14 cellular contexts compared by ENCODE assay signal in the genomic region with DNA sequence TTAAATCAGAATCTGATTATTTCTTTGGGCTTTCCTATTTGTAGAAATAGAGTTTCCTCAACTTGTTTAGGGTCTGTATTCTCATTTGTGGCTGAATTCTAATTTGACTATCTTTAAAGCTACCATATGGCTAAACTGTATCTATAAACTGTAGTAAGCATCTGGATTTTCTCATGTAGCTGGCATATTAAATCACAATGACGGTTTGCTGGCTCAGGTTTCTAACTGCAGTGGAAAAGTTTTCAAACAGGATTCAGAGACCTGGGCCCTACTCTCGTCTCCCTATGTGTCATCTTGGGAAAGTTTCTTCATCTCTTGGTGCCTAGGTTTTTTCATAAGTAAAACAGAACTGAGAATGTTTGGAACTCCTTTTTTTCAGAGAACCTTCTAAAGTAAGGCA.
DNase-seq lines count a peak whose midpoint lies in the region; TF ChIP-seq lines count a peak whose summit lies in the region.
"Had no signal": no experiment of that assay in that cellular context is flagged by ENCODE, and none has a peak within 500 bp of the region (broad histone marks: within the 10 kb centered on the region; RNA-seq: fewer than 3 reads in every experiment).

No MANE protein-coding gene starts in this region.

- peaks cover 30% of the 10 kb centered on the region for H3K4me1 Mint-ChIP-seq in nephron progenitor cell

- no peaks in the 10 kb centered on the region for H3K27me3 Mint-ChIP-seq in nephron progenitor cell (ENCODE audit: low read depth, poor library complexity)
- H3K27me3 Mint-ChIP-seq: activated CD4-positive, alpha-beta T cell treated with anti-CD3 and anti-CD28 coated beads for 36 hours; naive B cell had no signal

- WGBS in esophagus muscularis mucosa: 17% methylated on average over 2 of the region's 2 CpGs
- WGBS in thyroid gland, 2 donors: 78 to 91% methylated on average over 2 of the region's 2 CpGs

- H3K4me3 ChIP-seq in AG09309 (ENCODE audit: control insufficient read depth, low read depth, low read length) (no peak overlapping the region), esophagus muscularis mucosa (no peak overlapping the region), thyroid gland (replicated peaks in 1 of 3) (no peak overlapping the region), WERI-Rb-1 (ENCODE audit: low read depth, low read length) (no peak overlapping the region)
- H3K4me3 ChIP-seq: K562 had no signal

- peak; percentile 57 for DNase-seq in AG09309 (ENCODE audit: low read depth)
- DNase-seq in NCI-H2171 treated with DMSO at 0.1 percent for 48 hours (lab: John Stamatoyannopoulos, UW): peak; percentile 85
- no peak for DNase-seq in esophagus muscularis mucosa (ENCODE audit: extremely low spot score)
- no peak for DNase-seq in nephron progenitor cell
- DNase-seq in stimulated activated CD4-positive, alpha-beta T cell treated with anti-CD3 and anti-CD28 coated beads, Interleukin-4, amount 100 ng/mL, for 24 hours: no peak
- DNase-seq in thyroid gland: no peak
- no peak for DNase-seq in WERI-Rb-1
- no peak for DNase-seq in Kasumi-1 (lab: John Stamatoyannopoulos, UW)
- DNase-seq: activated CD4-positive, alpha-beta T cell treated with anti-CD3 and anti-CD28 coated beads for 36 hours; naive B cell; NCI-H187; small intestine had no signal

- H3K4me1 ChIP-seq in esophagus muscularis mucosa (peaks cover 17 to 78% (median 75%) of the 10 kb centered on the region in 4 donors), thyroid gland (no peaks in the 10 kb centered on the region)

- peaks cover 18% of the 10 kb centered on the region for H3K36me3 Mint-ChIP-seq in nephron progenitor cell (ENCODE audit: low read depth)

- H3K9me3 ChIP-seq in esophagus muscularis mucosa (no peaks in the 10 kb centered on the region), thyroid gland (no peaks in the 10 kb centered on the region), WERI-Rb-1 (ENCODE audit: severe bottlenecking) (no peaks in the 10 kb centered on the region)

- TF ChIP-seq CTCF in AG09309 (IDR thresholded peaks at IDR 0.05; ENCODE audit: control insufficient read depth, insufficient read depth, low read depth, low read length, missing control alignments) (no peak), esophagus muscularis mucosa (IDR thresholded peaks at IDR 0.05) (no peak), nephron progenitor cell (IDR thresholded peaks at IDR 0.05) (no peak), thyroid gland (IDR thresholded peaks at IDR 0.05) (no peak), WERI-Rb-1 (IDR thresholded peaks at IDR 0.05; ENCODE audit: low read depth, low read length) (no peak)

- H3K9me3 Mint-ChIP-seq in nephron progenitor cell: no peaks in the 10 kb centered on the region

- H3K27ac ChIP-seq in esophagus muscularis mucosa (replicated peaks in 1 of 4): peak overlapping the region; percentile 69 to 77 (median 74)
- no peak overlapping the region for H3K27ac ChIP-seq in thyroid gland
- H3K27ac ChIP-seq in WERI-Rb-1: no peak overlapping the region
- H3K27ac ChIP-seq: epithelial cell of prostate had no signal

- peak overlapping the region; percentile 49 for H3K27ac Mint-ChIP-seq in nephron progenitor cell
- H3K27ac Mint-ChIP-seq: activated CD4-positive, alpha-beta T cell treated with anti-CD3 and anti-CD28 coated beads for 36 hours; naive B cell had no signal

- no peak for TF ChIP-seq EP300 in esophagus muscularis mucosa (IDR thresholded peaks at IDR 0.05)

- H3K27me3 ChIP-seq in esophagus muscularis mucosa: no peaks in the 10 kb centered on the region
- H3K27me3 ChIP-seq in thyroid gland: no peaks in the 10 kb centered on the region
- H3K27me3 ChIP-seq in WERI-Rb-1 (ENCODE audit: insufficient read depth, low read depth, severe bottlenecking): no peaks in the 10 kb centered on the region

- intact Hi-C loops in esophagus muscularis mucosa (cut with DNase I): loop anchor here (5.0 kb wide), 1 partner anchor 904 kb away; no protein-coding TSS in a partner anchor
- intact Hi-C loops in thyroid gland (cut with DNase I): loop anchor here (10.0 kb wide), 2 partner anchors 186 to 906 kb away; a partner anchor contains a TSS

- TF ChIP-seq POLR2A in esophagus muscularis mucosa (IDR thresholded peaks at IDR 0.05; ENCODE audit: low read depth) (no peak), thyroid gland (IDR thresholded peaks at IDR 0.05) (no peak)

- peaks cover 0 to 24% (median 3%) of the 10 kb centered on the region in 4 donors for H3K36me3 ChIP-seq in esophagus muscularis mucosa
- H3K36me3 ChIP-seq in thyroid gland: no peaks in the 10 kb centered on the region
- H3K36me3 ChIP-seq in WERI-Rb-1: no peaks in the 10 kb centered on the region; the same call in 1 of the 2 replicates

- no peak overlapping the region for H3K4me3 Mint-ChIP-seq in nephron progenitor cell
- H3K4me3 Mint-ChIP-seq: activated CD4-positive, alpha-beta T cell treated with anti-CD3 and anti-CD28 coated beads for 36 hours; naive B cell had no signal

Comparison
In these comparisons a context has a peak if more than half of its experiments do, and no peak if none do; other contexts are left out.
1. DNase-seq: peak in AG09309 (single experiment) and NCI-H2171 treated with DMSO at 0.1 percent for 48 hours (single experiment); none in esophagus muscularis mucosa (single experiment), nephron progenitor cell (single experiment), stimulated activated CD4-positive, alpha-beta T cell treated with anti-CD3 and anti-CD28 coated beads, Interleukin-4, amount 100 ng/mL, for 24 hours (single experiment), thyroid gland (0 of 2), WERI-Rb-1 (single experiment) and Kasumi-1 (0 of 2).
2. H3K27ac ChIP-seq: peak in esophagus muscularis mucosa (4 of 4); none in thyroid gland (0 of 3) and WERI-Rb-1 (single experiment).